8 cellular contexts compared by ENCODE assay signal in the genomic region with DNA sequence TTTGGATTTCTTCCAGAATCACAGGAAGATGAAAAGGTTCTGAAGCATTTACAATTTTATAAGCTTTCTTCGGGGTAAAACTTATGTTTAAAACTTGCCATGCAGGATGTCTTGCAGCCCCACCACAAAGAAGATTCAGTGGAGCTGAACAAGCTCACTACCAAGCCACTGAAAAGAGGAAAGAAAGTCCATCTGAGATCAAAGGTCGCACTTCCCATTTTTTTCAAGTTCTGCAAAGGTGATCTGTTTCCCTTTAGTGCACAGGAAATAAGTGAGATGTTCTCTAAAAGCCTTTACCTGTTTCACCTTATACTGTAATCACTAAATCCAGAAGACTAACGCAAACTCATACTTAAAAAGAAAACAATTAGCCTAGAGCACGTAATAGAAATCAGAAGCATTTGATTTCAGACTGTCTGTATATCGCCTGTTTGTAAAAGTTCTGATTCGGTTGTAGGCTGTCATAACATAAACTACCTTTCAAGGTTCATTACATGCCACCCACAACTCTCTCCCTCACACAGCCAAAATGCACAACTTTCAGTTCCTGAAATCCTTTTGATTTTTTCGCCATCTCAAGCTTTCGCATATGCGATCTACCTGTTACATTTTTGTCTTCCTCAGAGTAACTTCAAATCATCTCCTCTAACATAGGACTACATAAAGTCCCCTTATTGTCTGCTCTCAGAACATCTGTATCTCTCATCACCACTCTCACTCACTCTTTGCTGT. TPM values are rescaled to one million over a fixed set of nuclear protein-coding genes. Genes with fewer than 3 reads are reported as not detected.
DNase-seq lines count a peak whose midpoint lies in the region; ATAC-seq, FAIRE-seq and TF ChIP-seq lines count a peak whose summit lies in the region.

No MANE protein-coding gene starts in this region.

- ATAC-seq in HG02588 (IDR thresholded peaks at IDR 0.05; ENCODE audit: unreplicated experiment): peak; percentile 35
- ATAC-seq in activated T-helper 17 cell treated with anti-CD3 and anti-CD28 coated beads, Interleukin-2, amount 50 U/mL, for 72 hours (replicated peaks): no peak
- ATAC-seq in HG03457 (IDR thresholded peaks at IDR 0.05; ENCODE audit: unreplicated experiment): no peak

- H3K36me3 Mint-ChIP-seq in activated T-helper 17 cell treated with anti-CD3 and anti-CD28 coated beads, Interleukin-2, amount 50 U/mL, for 72 hours (ENCODE audit: low read depth): peaks cover 11% of the 10 kb centered on the region

- H3K27me3 Mint-ChIP-seq in activated T-helper 17 cell treated with anti-CD3 and anti-CD28 coated beads, Interleukin-2, amount 50 U/mL, for 72 hours: no peaks in the 10 kb centered on the region

- H3K4me3 ChIP-seq in Peyer's patch (peak overlapping the region in 3 of 4 donors; percentile 67 to 84 (median 70)), mesodermal cell (ENCODE audit: extremely low read depth, insufficient read depth, low read length, poor library complexity, severe bottlenecking) (peak overlapping the region; percentile 58)

- H3K4me3 Mint-ChIP-seq in activated T-helper 17 cell treated with anti-CD3 and anti-CD28 coated beads, Interleukin-2, amount 50 U/mL, for 72 hours: no peak overlapping the region

- H3K36me3 ChIP-seq in Peyer's patch (no peaks in the 10 kb centered on the region), mesodermal cell (ENCODE audit: control insufficient read depth, insufficient read depth, low read length) (peaks cover 12% of the 10 kb centered on the region)

- TF ChIP-seq POLR2A in GM12892 (IDR thresholded peaks at IDR 0.05; ENCODE audit: low read depth, low read length) (no peak), Peyer's patch (IDR thresholded peaks at IDR 0.05) (no peak)

- H3K9me3 Mint-ChIP-seq in activated T-helper 17 cell treated with anti-CD3 and anti-CD28 coated beads, Interleukin-2, amount 50 U/mL, for 72 hours: no peaks in the 10 kb centered on the region

- FAIRE-seq in GM12892 (lab: Jason Lieb, UNC): peak; percentile 76

- no peak for TF ChIP-seq CTCF in Peyer's patch (IDR thresholded peaks at IDR 0.05)

- H3K27me3 ChIP-seq in Peyer's patch: no peaks in the 10 kb centered on the region

- no peak overlapping the region for H3K27ac Mint-ChIP-seq in activated T-helper 17 cell treated with anti-CD3 and anti-CD28 coated beads, Interleukin-2, amount 50 U/mL, for 72 hours

- no peak for DNase-seq in GM12892 (ENCODE audit: insufficient read length)
- DNase-seq in Peyer's patch: peak in 1 of 3 donors; percentile 26
- no peak for DNase-seq in nucleus accumbens (lab: John Stamatoyannopoulos, UW)
- DNase-seq in activated CD8-positive, alpha-beta memory T cell treated with anti-CD3 and anti-CD28 coated beads, Interleukin-2, amount 50 U/mL, for 48 hours: no peak

- H3K4me1 Mint-ChIP-seq in activated T-helper 17 cell treated with anti-CD3 and anti-CD28 coated beads, Interleukin-2, amount 50 U/mL, for 72 hours: peaks cover 17% of the 10 kb centered on the region

- peaks cover 0 to 21% (median 6%) of the 10 kb centered on the region in 4 donors for H3K4me1 ChIP-seq in Peyer's patch
- peaks cover 11% of the 10 kb centered on the region for H3K4me1 ChIP-seq in mesodermal cell (ENCODE audit: control insufficient read depth, insufficient read depth, low read length, poor library complexity, severe bottlenecking)

- H3K27ac ChIP-seq in Peyer's patch (peak overlapping the region in 2 of 4 donors; percentile 80 to 83), mesodermal cell (ENCODE audit: low read depth, low read length, severe bottlenecking) (peak overlapping the region; percentile 94)

- H3K9me3 ChIP-seq in Peyer's patch (no peaks in the 10 kb centered on the region), mesodermal cell (ENCODE audit: control insufficient read depth, low read length) (no peaks in the 10 kb centered on the region)

- 81 to 88% methylated on average over 7 of the region's 9 CpGs for WGBS in mesodermal cell (ENCODE audit: insufficient coverage in 2 of 2), 2 experiments

RNA-seq across cellular contexts. Expression of gene ECHDC1, which starts 1.8 kb away (rescaled TPM):
- 57.2 TPM for polyA plus RNA-seq in GM12892 (2012; ENCODE audit: missing spikeins)
- 10 to 100 TPM; 48.9 to 71.8 (median 60.0) TPM for total RNA-seq in Peyer's patch
- polyA plus RNA-seq in mesodermal cell (2013, experiment 1 of 2): 66.3 TPM
- 77.2 TPM for polyA plus RNA-seq in mesodermal cell (2013, experiment 2 of 2)
- 10 to 100 TPM; 34.9 to 67.7 TPM for total RNA-seq in activated T-helper 17 cell treated with anti-CD3 and anti-CD28 coated beads, Interleukin-2, amount 50 U/mL, for 72 hours
